30 cellular contexts compared by ENCODE assay signal in genomic region chr9:38004809-38005560, GRCh38.
DNase-seq lines count a peak whose midpoint lies in the region; ATAC-seq and TF ChIP-seq lines count a peak whose summit lies in the region.
"Had no signal": no experiment of that assay in that cellular context is flagged by ENCODE, and none has a peak within 500 bp of the region (broad histone marks: within the 10 kb centered on the region; RNA-seq: fewer than 3 reads in every experiment).

No MANE protein-coding gene starts in this region.

- H3K27ac ChIP-seq in PC-3 (ENCODE audit: low read length) (peak overlapping the region; percentile 99), endodermal cell (ENCODE audit: low read depth, low read length) (no peak overlapping the region), neural progenitor cell (no peak overlapping the region)
- H3K27ac ChIP-seq: esophagus muscularis mucosa, gastroesophageal sphincter, KMS-11, psoas muscle, sigmoid colon, tibial artery had no signal

- H3K4me1 ChIP-seq in PC-3 (ENCODE audit: insufficient read depth, low read length) (peaks cover 61% of the 10 kb centered on the region), endodermal cell (ENCODE audit: control insufficient read depth, insufficient read depth, low read length) (peaks cover 21% of the 10 kb centered on the region), neural progenitor cell (peaks cover 7% of the 10 kb centered on the region)

- H3K4me1 Mint-ChIP-seq in endodermal cell (peaks cover 38% of the 10 kb centered on the region), neural progenitor cell (peaks cover 41% of the 10 kb centered on the region)

- CTCF ChIA-PET in PC-3 (lab: Charles Lee) = no interaction called here

- no peaks in the 10 kb centered on the region for H3K27me3 ChIP-seq in PC-3 (ENCODE audit: low read length)
- no peaks in the 10 kb centered on the region for H3K27me3 ChIP-seq in endodermal cell (ENCODE audit: control insufficient read depth, insufficient read depth, low read length, poor library complexity, severe bottlenecking)
- no peaks in the 10 kb centered on the region for H3K27me3 ChIP-seq in neural progenitor cell
- H3K27me3 ChIP-seq: esophagus muscularis mucosa, gastroesophageal sphincter, sigmoid colon, tibial artery had no signal

- no peaks in the 10 kb centered on the region for H3K9me2 ChIP-seq in PC-3 (replicated peaks; ENCODE audit: low read length)

- in situ Hi-C loops in GM13976 (cut with MboI; ENCODE audit: low sequenced_read_pairs, unreplicated experiment) = no loop called here

- POLR2A ChIA-PET in PC-3 (lab: Charles Lee; ENCODE audit: unreplicated experiment) = no interaction called here

- 96 to 100% methylated on average over 8 to 12 of the region's 12 CpGs for WGBS in endodermal cell (ENCODE audit: insufficient coverage in 1 of 2, insufficient read length in 1 of 2), 2 experiments

- TF ChIP-seq CTCF in PC-3 (conservative IDR thresholded peaks at IDR 0.05; ENCODE audit: low read depth, low read length) (no peak), endodermal cell (conservative IDR thresholded peaks at IDR 0.05) (no peak), neural progenitor cell (IDR thresholded peaks at IDR 0.05) (no peak), GM13976 (IDR thresholded peaks at IDR 0.05; ENCODE audit: borderline replicate concordance, control extremely low read depth, extremely low read depth, insufficient read depth, missing control alignments) (no peak)

- no peaks in the 10 kb centered on the region for H4K20me1 ChIP-seq in PC-3 (ENCODE audit: low read length)
- no peaks in the 10 kb centered on the region for H4K20me1 ChIP-seq in neural progenitor cell (ENCODE audit: low read depth)

- H3K9ac ChIP-seq in PC-3 (ENCODE audit: low read length) = peak overlapping the region; percentile 50
- no peak overlapping the region for H3K9ac ChIP-seq in endodermal cell (ENCODE audit: extremely low read depth, low read length, poor library complexity, severe bottlenecking)
- no peak overlapping the region for H3K9ac ChIP-seq in neural progenitor cell
- H3K9ac ChIP-seq: KMS-11 had no signal

- peaks cover 17% of the 10 kb centered on the region for H3K36me3 Mint-ChIP-seq in endodermal cell (ENCODE audit: low read depth)
- H3K36me3 Mint-ChIP-seq in neural progenitor cell = peaks cover 2% of the 10 kb centered on the region
- H3K36me3 Mint-ChIP-seq: CD8-positive, alpha-beta memory T cell; immature natural killer cell; naive B cell had no signal

- no peaks in the 10 kb centered on the region for H3K9me3 Mint-ChIP-seq in endodermal cell
- H3K9me3 Mint-ChIP-seq in neural progenitor cell = no peaks in the 10 kb centered on the region
- H3K9me3 Mint-ChIP-seq: activated T-cell treated with anti-CD3 and anti-CD28 coated beads, Interleukin-2, amount 50 U/mL, for 72 hours; CD8-positive, alpha-beta memory T cell; immature natural killer cell; naive B cell had no signal

- peaks cover 10% of the 10 kb centered on the region for H3F3A ChIP-seq in PC-3 (ENCODE audit: low read length, unreplicated experiment)
- no peaks in the 10 kb centered on the region for H3F3A ChIP-seq in neural progenitor cell (ENCODE audit: low read depth)

- H3K4me3 ChIP-seq in PC-3 (ENCODE audit: low read length) (no peak overlapping the region), endodermal cell (ENCODE audit: low read length) (no peak overlapping the region), neural progenitor cell (no peak overlapping the region)
- H3K4me3 ChIP-seq: A549, esophagus muscularis mucosa, gastroesophageal sphincter, psoas muscle, sigmoid colon, tibial artery had no signal

- H3K4me3 Mint-ChIP-seq in endodermal cell = no peak overlapping the region
- H3K4me3 Mint-ChIP-seq in neural progenitor cell = no peak overlapping the region
- H3K4me3 Mint-ChIP-seq: activated CD4-positive, alpha-beta T cell treated with anti-CD3 and anti-CD28 coated beads for 36 hours; activated T-cell treated with anti-CD3 and anti-CD28 coated beads, Interleukin-2, amount 50 U/mL, for 72 hours; CD8-positive, alpha-beta memory T cell; immature natural killer cell had no signal

- no peaks in the 10 kb centered on the region for H3K27me3 Mint-ChIP-seq in endodermal cell (ENCODE audit: insufficient read depth)
- H3K27me3 Mint-ChIP-seq in neural progenitor cell (ENCODE audit: insufficient read depth, low read depth) = peaks cover 15% of the 10 kb centered on the region
- H3K27me3 Mint-ChIP-seq: activated CD4-positive, alpha-beta T cell treated with anti-CD3 and anti-CD28 coated beads for 36 hours; CD8-positive, alpha-beta memory T cell; naive B cell had no signal

- ATAC-seq in PC-3 (no peak), HG02970 (IDR thresholded peaks at IDR 0.05; ENCODE audit: low FRiP score, unreplicated experiment) (no peak)
- ATAC-seq: A549; activated CD4-positive, alpha-beta T cell treated with anti-CD3 and anti-CD28 coated beads for 36 hours; activated T-cell treated with anti-CD3 and anti-CD28 coated beads, Interleukin-2, amount 50 U/mL, for 72 hours; gastroesophageal sphincter; left lobe of liver had no signal

- H3K4me2 ChIP-seq in PC-3 (ENCODE audit: low read length) (no peak overlapping the region), neural progenitor cell (no peak overlapping the region)
- H3K4me2 ChIP-seq: A549, KMS-11 had no signal

- H3K27ac Mint-ChIP-seq in endodermal cell = peak overlapping the region; percentile 13
- H3K27ac Mint-ChIP-seq in neural progenitor cell = peak overlapping the region; percentile 27
- H3K27ac Mint-ChIP-seq: activated CD4-positive, alpha-beta T cell treated with anti-CD3 and anti-CD28 coated beads for 36 hours; activated T-cell treated with anti-CD3 and anti-CD28 coated beads, Interleukin-2, amount 50 U/mL, for 72 hours; naive B cell had no signal

- H2AFZ ChIP-seq in PC-3 (ENCODE audit: low read length) (no peak overlapping the region), neural progenitor cell (replicated peaks) (no peak overlapping the region)

- peak; percentile 41 for DNase-seq in AG08396 (ENCODE audit: low spot score)
- DNase-seq in PC-3 = no peak
- no peak for DNase-seq in endodermal cell
- no peak for DNase-seq in neural progenitor cell (ENCODE audit: low spot score)
- no peak for DNase-seq in GM13976 (ENCODE audit: low spot score)
- no peak for DNase-seq in NCI-H2227 (lab: John Stamatoyannopoulos, UW; ENCODE audit: unreplicated experiment)
- DNase-seq in NCI-H1436 (lab: John Stamatoyannopoulos, UW) = no peak
- DNase-seq: activated CD4-positive, alpha-beta T cell treated with anti-CD3 and anti-CD28 coated beads for 36 hours; activated naive CD4-positive, alpha-beta T cell treated with Interleukin-2 at 50 U/mL for 16 hours; activated T-cell treated with anti-CD3 and anti-CD28 coated beads, Interleukin-2, amount 50 U/mL, for 72 hours; CD8-positive, alpha-beta memory T cell; DMS 273 treated with DMSO at 0.1 percent for 48 hours; effector CD8-positive, alpha-beta T cell; hippocampal formation; immature natural killer cell; naive B cell; NCI-H1417 treated with DMSO at 0.1 percent for 48 hours; NCI-H446 treated with DMSO at 0.1 percent for 48 hours; psoas muscle; SHP77; sigmoid colon; stimulated activated CD4-positive, alpha-beta T cell treated with anti-CD3 and anti-CD28 coated beads, Interleukin-4, amount 100 ng/mL, for 4 hours; stimulated activated naive CD4-positive, alpha-beta T cell treated with Interleukin-2 at 50 U/mL for 16 hours; tibial artery had no signal

- peaks cover 27% of the 10 kb centered on the region for H3K36me3 ChIP-seq in PC-3 (ENCODE audit: low read depth, low read length)
- peaks cover 39% of the 10 kb centered on the region for H3K36me3 ChIP-seq in endodermal cell (ENCODE audit: control insufficient read depth, insufficient read depth, low read length)
- H3K36me3 ChIP-seq in neural progenitor cell = no peaks in the 10 kb centered on the region
- H3K36me3 ChIP-seq: gastroesophageal sphincter, sigmoid colon had no signal

- intact Hi-C loops in PC-3 (cut with micrococcal nuclease) = loop anchor here (5.0 kb wide), 1 partner anchor 42 kb away; no protein-coding TSS in a partner anchor

- no TSS peak for BruUV-seq in PC-3 (replicated peaks; lab: Mats Ljungman, UMichigan)

- H3K79me2 ChIP-seq in PC-3 (ENCODE audit: low read length) (peaks cover 97% of the 10 kb centered on the region), neural progenitor cell (ENCODE audit: low read depth) (no peaks in the 10 kb centered on the region)

- H3K9me3 ChIP-seq in PC-3 (ENCODE audit: low read length) (no peaks in the 10 kb centered on the region), endodermal cell (ENCODE audit: control insufficient read depth, low read length) (no peaks in the 10 kb centered on the region), neural progenitor cell (ENCODE audit: low read depth) (no peaks in the 10 kb centered on the region)
- H3K9me3 ChIP-seq: A549, esophagus muscularis mucosa, gastroesophageal sphincter, psoas muscle, sigmoid colon, tibial artery had no signal
